In genomic region chr9:128917151-128917849, GRCh38 we compare ENCODE assay signal across 9 cellular contexts. TPM values are rescaled to one million over a fixed set of nuclear protein-coding genes. Genes with fewer than 3 reads are reported as not detected.
DNase-seq lines count a peak whose midpoint lies in the region; ATAC-seq, FAIRE-seq and TF ChIP-seq lines count a peak whose summit lies in the region.
"Had no signal": no experiment of that assay in that cellular context is flagged by ENCODE, and none has a peak within 500 bp of the region (broad histone marks: within the 10 kb centered on the region; RNA-seq: fewer than 3 reads in every experiment).

No MANE protein-coding gene starts in this region.

- 42% methylated on average over 17 of the region's 26 CpGs for WGBS in mammary epithelial cell (ENCODE audit: low coverage, missing lambda C conversion rate)
- 66 to 85% (median 82%) methylated on average over 26 of the region's 26 CpGs for WGBS in spleen, 5 donors

- dilution Hi-C loops in mammary epithelial cell (cut with HindIII; ENCODE audit: low sequenced_read_pairs), result no loop called here

- H3K36me3 ChIP-seq in mammary epithelial cell (ENCODE audit: insufficient read depth, low read length) (peaks cover 21% of the 10 kb centered on the region), kidney (ENCODE audit: control insufficient read depth in 1 of 2, insufficient read depth in 2 of 2, low read length in 2 of 2) (peaks cover 0 to 5% of the 10 kb centered on the region in 2 donors), spleen (peaks cover 0 to 68% (median 26%) of the 10 kb centered on the region in 6 donors)

- H3K9me3 Mint-ChIP-seq in HFFc6, result no peaks in the 10 kb centered on the region
- no peaks in the 10 kb centered on the region for H3K9me3 Mint-ChIP-seq in activated CD4-positive, alpha-beta memory T cell treated with anti-CD3 and anti-CD28 coated beads, Interleukin-2, amount 10 ng/mL, durations not matched to agents 7 days and 5 days
- H3K9me3 Mint-ChIP-seq: T-cell had no signal

- FAIRE-seq in kidney (lab: Jason Lieb, UNC), result no peak

- intact Hi-C loops in mammary epithelial cell (cut with micrococcal nuclease), result loop anchor here (10.0 kb wide), 1 partner anchor 192 kb away; the partner anchor contains the start of gene ZDHHC12
- intact Hi-C loops in kidney (cut with DNase I), result no loop called here
- intact Hi-C loops in spleen (cut with DNase I; ENCODE audit: low total_unique reads), result no loop called here

- no peaks in the 10 kb centered on the region for H4K20me1 ChIP-seq in mammary epithelial cell (ENCODE audit: insufficient read depth, low read length)

- CTCF ChIA-PET in mammary epithelial cell (lab: Charles Lee; ENCODE audit: low non-redundant PET), result no interaction called here
- CTCF ChIA-PET in activated CD4-positive, alpha-beta memory T cell treated with anti-CD3 and anti-CD28 coated beads, Interleukin-2, amount 10 ng/mL, durations not matched to agents 7 days and 5 days (lab: Charles Lee), result no interaction called here

- peaks cover 40% of the 10 kb centered on the region for H3K79me2 ChIP-seq in mammary epithelial cell (ENCODE audit: insufficient read depth, low read length)

- peak overlapping the region; percentile 23; the same call in 1 of the 2 replicates for H3K4me3 Mint-ChIP-seq in HFFc6
- no peak overlapping the region for H3K4me3 Mint-ChIP-seq in activated CD4-positive, alpha-beta memory T cell treated with anti-CD3 and anti-CD28 coated beads, Interleukin-2, amount 10 ng/mL, durations not matched to agents 7 days and 5 days
- H3K4me3 Mint-ChIP-seq: T-cell had no signal

- peaks cover 63% of the 10 kb centered on the region for H3K4me1 Mint-ChIP-seq in HFFc6 (ENCODE audit: low read depth)
- H3K4me1 Mint-ChIP-seq in activated CD4-positive, alpha-beta memory T cell treated with anti-CD3 and anti-CD28 coated beads, Interleukin-2, amount 10 ng/mL, durations not matched to agents 7 days and 5 days, result peaks cover 18% of the 10 kb centered on the region

- peaks cover 25% of the 10 kb centered on the region for H3K36me3 Mint-ChIP-seq in HFFc6 (ENCODE audit: low read depth)
- H3K36me3 Mint-ChIP-seq in activated CD4-positive, alpha-beta memory T cell treated with anti-CD3 and anti-CD28 coated beads, Interleukin-2, amount 10 ng/mL, durations not matched to agents 7 days and 5 days (ENCODE audit: low read depth), result peaks cover 36% of the 10 kb centered on the region

- TSS peak; percentile 46 for BruUV-seq in mammary epithelial cell (replicated peaks; lab: Mats Ljungman, UMichigan)

- H3K27me3 Mint-ChIP-seq in HFFc6 (ENCODE audit: insufficient read depth), result peaks cover 3% of the 10 kb centered on the region
- H3K27me3 Mint-ChIP-seq in activated CD4-positive, alpha-beta memory T cell treated with anti-CD3 and anti-CD28 coated beads, Interleukin-2, amount 10 ng/mL, durations not matched to agents 7 days and 5 days, result no peaks in the 10 kb centered on the region
- H3K27me3 Mint-ChIP-seq: T-cell had no signal

- POLR2A ChIA-PET in activated CD4-positive, alpha-beta memory T cell treated with anti-CD3 and anti-CD28 coated beads, Interleukin-2, amount 10 ng/mL, durations not matched to agents 7 days and 5 days (lab: Charles Lee), result no interaction called here

- peak overlapping the region; percentile 87 for H3K27ac Mint-ChIP-seq in HFFc6
- no peak overlapping the region for H3K27ac Mint-ChIP-seq in activated CD4-positive, alpha-beta memory T cell treated with anti-CD3 and anti-CD28 coated beads, Interleukin-2, amount 10 ng/mL, durations not matched to agents 7 days and 5 days

- H3K4me1 ChIP-seq in mammary epithelial cell (ENCODE audit: insufficient read depth, low read length), result peaks cover 47% of the 10 kb centered on the region
- peaks cover 24 to 43% of the 10 kb centered on the region in 2 donors for H3K4me1 ChIP-seq in kidney (ENCODE audit: control insufficient read depth in 1 of 2, insufficient read depth in 1 of 2, low read depth in 1 of 2, low read length in 2 of 2)
- H3K4me1 ChIP-seq in spleen, result peaks cover 12 to 96% (median 72%) of the 10 kb centered on the region in 6 donors

- H3K27ac ChIP-seq in mammary epithelial cell (ENCODE audit: insufficient read depth, low read depth, low read length), result peak overlapping the region; percentile 46
- H3K27ac ChIP-seq in kidney (ENCODE audit: low read depth in 2 of 2, low read length in 2 of 2), result peak overlapping the region; percentile 68 to 71
- peak overlapping the region in 7 of 8 donors; percentile 58 to 80 (median 72) for H3K27ac ChIP-seq in spleen

- no peaks in the 10 kb centered on the region for H3K27me3 ChIP-seq in mammary epithelial cell (ENCODE audit: insufficient read depth, low read length)
- H3K27me3 ChIP-seq in spleen (replicated peaks in 1 of 7), result peaks cover 0 to 5% (median 0%) of the 10 kb centered on the region in 7 donors

- in situ Hi-C loops in mammary epithelial cell (cut with MboI; ENCODE audit: low sequenced_read_pairs in 2 of 2), result no loop called here

- ATAC-seq in GM21360 (IDR thresholded peaks at IDR 0.05; ENCODE audit: unreplicated experiment) (no peak), GM18511 (IDR thresholded peaks at IDR 0.05; ENCODE audit: unreplicated experiment) (no peak)
- ATAC-seq: T-cell had no signal

- H3K9me3 ChIP-seq in mammary epithelial cell (replicated peaks; ENCODE audit: insufficient read depth, low read length) (no peaks in the 10 kb centered on the region), kidney (ENCODE audit: control insufficient read depth in 1 of 2, low read length in 2 of 2) (no peaks in the 10 kb centered on the region), spleen (no peaks in the 10 kb centered on the region)

- no peak overlapping the region for H3K4me3 ChIP-seq in mammary epithelial cell (replicated peaks in 1 of 3; ENCODE audit: insufficient read depth in 1 of 3, low read depth in 2 of 3, low read length in 3 of 3)
- no peak overlapping the region for H3K4me3 ChIP-seq in kidney (ENCODE audit: low read length in 2 of 2)
- H3K4me3 ChIP-seq in spleen, result no peak overlapping the region

- H3K9ac ChIP-seq in mammary epithelial cell (ENCODE audit: insufficient read depth, low read length), result no peak overlapping the region
- no peak overlapping the region for H3K9ac ChIP-seq in kidney (ENCODE audit: low read length in 2 of 2)

- DNase-seq in HFFc6 (peak; percentile 60), mammary epithelial cell (no peak), kidney (peak; percentile 85), spleen (no peak), OCI-M1 (lab: John Stamatoyannopoulos, UW) (no peak)
- DNase-seq in activated CD4-positive, alpha-beta memory T cell treated with anti-CD3 and anti-CD28 coated beads, Interleukin-2, amount 10 ng/mL, durations not matched to agents 7 days and 5 days, result no peak
- DNase-seq: T-cell had no signal

- TF ChIP-seq POLR2A in spleen (IDR thresholded peaks at IDR 0.05), result no peak

- no peak for TF ChIP-seq CTCF in HFFc6 (IDR thresholded peaks at IDR 0.05)
- TF ChIP-seq CTCF in mammary epithelial cell (conservative IDR thresholded peaks at IDR 0.05 in 1 of 2, IDR thresholded peaks at IDR 0.05 in 1 of 2; ENCODE audit: extremely low read depth in 1 of 2, insufficient read depth in 1 of 2, low read depth in 1 of 2, low read length in 2 of 2), result no peak
- TF ChIP-seq CTCF in kidney (IDR thresholded peaks at IDR 0.05; ENCODE audit: borderline replicate concordance, extremely low read depth, insufficient read depth), result no peak
- TF ChIP-seq CTCF in spleen (IDR thresholded peaks at IDR 0.05 in 8 of 11, conservative IDR thresholded peaks at IDR 0.05 in 3 of 11), result no peak

- H3K4me2 ChIP-seq in mammary epithelial cell (ENCODE audit: insufficient read depth, low read depth, low read length), result no peak overlapping the region

- H2AFZ ChIP-seq in mammary epithelial cell (ENCODE audit: low read depth, low read length), result no peak overlapping the region

RNA-seq across cellular contexts. Expression of gene PHYHD1, which starts 3.5 kb away (rescaled TPM):
- total RNA-seq in HFFc6 (2021; fragmentation: NEBNext Ultra II Directional; extraction: Animal tissue kit (Norgen Biotek cat#: 25700)), result 10 to 100 TPM in 3 of 6 experiments, 1 to 10 TPM in 3; 6.8 to 13.9 (median 10.0) TPM
- total RNA-seq in mammary epithelial cell (1 to 10 TPM; 2.5 to 4.7 TPM), kidney (59.0 TPM), spleen (10 to 100 TPM in 5 of 7 donors, 1 to 10 TPM in 2; 7.2 to 22.3 (median 10.9) TPM)
- polyA plus RNA-seq in mammary epithelial cell (1.8 TPM), kidney (ENCODE audit: insufficient read depth, low read depth, low replicate concordance) (122 TPM), spleen (10 to 100 TPM; 12.0 to 13.2 (median 13.2) TPM)
- 21.9 TPM for polyA minus RNA-seq in mammary epithelial cell
- 1 to 10 TPM; 1.1 to 1.4 TPM for total RNA-seq in activated CD4-positive, alpha-beta memory T cell treated with anti-CD3 and anti-CD28 coated beads, Interleukin-2, amount 10 ng/mL, durations not matched to agents 7 days and 5 days

RNA-seq across cellular contexts. Expression of gene DOLK, which starts 30.1 kb away (rescaled TPM):
- 10 to 100 TPM; 27.8 to 34.4 (median 31.6) TPM for total RNA-seq in HFFc6 (2021; fragmentation: NEBNext Ultra II Directional; extraction: Animal tissue kit (Norgen Biotek cat#: 25700))
- total RNA-seq in mammary epithelial cell, result 10 to 100 TPM; 22.0 TPM
- 41.3 TPM for polyA plus RNA-seq in mammary epithelial cell
- 33.3 TPM for polyA minus RNA-seq in mammary epithelial cell
- 13.9 TPM for total RNA-seq in kidney
- 17.0 TPM for polyA plus RNA-seq in kidney (ENCODE audit: insufficient read depth, low read depth, low replicate concordance)
- 10 to 100 TPM in 5 of 7 donors, 1 to 10 TPM in 2; 8.0 to 16.3 (median 12.6) TPM for total RNA-seq in spleen
- 1 to 10 TPM; 5.3 to 8.4 (median 6.5) TPM for polyA plus RNA-seq in spleen
- total RNA-seq in activated CD4-positive, alpha-beta memory T cell treated with anti-CD3 and anti-CD28 coated beads, Interleukin-2, amount 10 ng/mL, durations not matched to agents 7 days and 5 days, result 1 to 10 TPM; 7.0 TPM

RNA-seq across cellular contexts. Expression of gene NUP188, which starts 30.2 kb away (rescaled TPM):
- total RNA-seq in HFFc6 (2021; fragmentation: NEBNext Ultra II Directional; extraction: Animal tissue kit (Norgen Biotek cat#: 25700)), result 10 to 100 TPM; 42.1 to 58.2 (median 54.2) TPM
- total RNA-seq in mammary epithelial cell (10 to 100 TPM; 51.0 to 62.2 TPM), kidney (27.9 TPM), spleen (10 to 100 TPM; 44.2 to 72.5 (median 58.7) TPM)
- polyA plus RNA-seq in mammary epithelial cell (67.7 TPM), kidney (ENCODE audit: insufficient read depth, low read depth, low replicate concordance) (6.4 TPM), spleen (10 to 100 TPM; 11.0 to 16.4 (median 11.1) TPM)
- polyA minus RNA-seq in mammary epithelial cell, result 257 TPM
- total RNA-seq in activated CD4-positive, alpha-beta memory T cell treated with anti-CD3 and anti-CD28 coated beads, Interleukin-2, amount 10 ng/mL, durations not matched to agents 7 days and 5 days, result 10 to 100 TPM; 65.8 to 73.6 TPM

RNA-seq across cellular contexts. Expression of gene LRRC8A, which starts 35.4 kb away (rescaled TPM):
- total RNA-seq in HFFc6 (2021; fragmentation: NEBNext Ultra II Directional; extraction: Animal tissue kit (Norgen Biotek cat#: 25700)), result 10 to 100 TPM; 37.8 to 51.9 (median 39.6) TPM
- total RNA-seq in mammary epithelial cell, result 100 to 1,000 TPM; 155 to 206 TPM
- polyA plus RNA-seq in mammary epithelial cell, result 128 TPM
- polyA minus RNA-seq in mammary epithelial cell, result 227 TPM
- 37.4 TPM for total RNA-seq in kidney
- 18.5 TPM for polyA plus RNA-seq in kidney (ENCODE audit: insufficient read depth, low read depth, low replicate concordance)
- 10 to 100 TPM; 22.8 to 59.0 (median 39.1) TPM for total RNA-seq in spleen
- 10 to 100 TPM in 1 of 3 donors, 1 to 10 TPM in 2; 3.5 to 10.3 (median 5.8) TPM for polyA plus RNA-seq in spleen
- 10 to 100 TPM; 37.1 to 38.1 TPM for total RNA-seq in activated CD4-positive, alpha-beta memory T cell treated with anti-CD3 and anti-CD28 coated beads, Interleukin-2, amount 10 ng/mL, durations not matched to agents 7 days and 5 days

RNA-seq across cellular contexts. Expression of gene KYAT1, which starts 35.5 kb away (rescaled TPM):
- 1 to 10 TPM; 6.7 to 9.0 (median 8.3) TPM for total RNA-seq in HFFc6 (2021; fragmentation: NEBNext Ultra II Directional; extraction: Animal tissue kit (Norgen Biotek cat#: 25700))
- total RNA-seq in mammary epithelial cell (10 to 100 TPM; 10.2 to 11.5 TPM), kidney (5.1 TPM), spleen (1 to 10 TPM; 4.7 to 8.7 (median 6.4) TPM)
- polyA plus RNA-seq in mammary epithelial cell (13.5 TPM), kidney (ENCODE audit: insufficient read depth, low read depth, low replicate concordance) (17.0 TPM), spleen (10 to 100 TPM in 1 of 3 donors, 1 to 10 TPM in 2; 6.6 to 19.9 (median 7.9) TPM)
- polyA minus RNA-seq in mammary epithelial cell, result 13.4 TPM
- total RNA-seq in activated CD4-positive, alpha-beta memory T cell treated with anti-CD3 and anti-CD28 coated beads, Interleukin-2, amount 10 ng/mL, durations not matched to agents 7 days and 5 days, result 10 to 100 TPM; 12.7 to 14.8 TPM

Comparison
In these comparisons a context has a peak if more than half of its experiments do, and no peak if none do; other contexts are left out.
1. DNase-seq: peak in HFFc6 (single experiment) and kidney (single experiment); none in mammary epithelial cell (single experiment), spleen (single experiment), activated CD4-positive, alpha-beta memory T cell treated with anti-CD3 and anti-CD28 coated beads, Interleukin-2, amount 10 ng/mL, durations not matched to agents 7 days and 5 days (single experiment) and OCI-M1 (single experiment).
2. Peak in every context shown above with its lines, with median percentiles within 50 percentile points of each other: H3K27ac ChIP-seq.